ENCODE assay signal across 8 cellular contexts in the genomic region with DNA sequence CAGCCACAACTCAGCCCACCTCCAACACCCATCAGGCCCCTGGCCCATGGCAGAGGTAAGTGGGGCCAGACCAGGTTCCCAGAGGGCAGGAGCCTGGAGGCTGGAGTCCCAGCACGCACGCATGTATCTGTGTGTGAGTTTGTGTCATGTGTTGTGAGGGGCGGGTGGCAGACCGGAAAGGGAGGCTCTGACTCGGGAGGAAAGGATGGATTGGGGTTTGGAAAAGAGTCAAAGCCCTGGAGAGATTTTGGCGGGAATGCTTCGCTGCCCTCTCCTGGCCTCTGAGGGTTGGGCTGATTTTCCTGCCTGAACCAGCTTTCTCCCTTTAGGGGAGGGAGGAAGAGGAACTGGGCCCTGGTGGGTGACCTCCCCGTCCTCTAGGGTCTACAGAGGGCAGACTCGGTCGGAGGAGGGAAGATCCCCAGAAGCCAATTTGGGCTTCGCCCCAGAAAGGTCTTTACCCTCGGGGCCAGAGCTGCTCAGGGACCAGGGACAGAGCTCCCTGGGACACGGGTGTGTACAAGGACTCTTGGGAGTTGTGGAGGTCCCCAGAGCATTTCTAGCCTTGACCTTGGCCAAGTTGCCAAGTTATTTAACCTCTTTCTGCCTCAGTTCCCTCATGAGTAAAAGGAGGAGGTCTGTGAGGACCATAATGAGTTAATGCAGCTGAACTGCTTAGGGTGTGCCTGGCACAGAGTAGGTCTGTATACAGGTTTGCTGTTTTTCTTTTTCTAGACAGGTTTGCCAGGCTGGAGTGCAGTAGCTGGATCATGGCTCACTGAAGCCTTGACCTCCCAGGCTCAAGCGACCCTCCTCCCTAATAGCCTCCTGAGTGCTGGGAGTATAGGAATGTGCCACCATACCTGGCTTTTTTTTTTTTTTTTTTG. TPM values are rescaled to one million over a fixed set of nuclear protein-coding genes. Genes with fewer than 3 reads are reported as not detected.
DNase-seq lines count a peak whose midpoint lies in the region; ATAC-seq lines count a peak whose summit lies in the region.

No MANE protein-coding gene starts in this region.

- H3K9me3 Mint-ChIP-seq in activated CD8-positive, alpha-beta T cell treated with anti-CD3 and anti-CD28 coated beads, Interleukin-2, amount 10 ng/mL, durations not matched to agents 7 days and 5 days (ENCODE audit: insufficient read depth): no peaks in the 10 kb centered on the region

- intact Hi-C loops in left ventricle myocardium superior (cut with micrococcal nuclease): no loop called here

- peak; percentile 21 for ATAC-seq in left ventricle myocardium superior
- no peak for ATAC-seq in GM18517 (IDR thresholded peaks at IDR 0.05; ENCODE audit: unreplicated experiment)
- no peak for ATAC-seq in activated CD8-positive, alpha-beta T cell treated with anti-CD3 and anti-CD28 coated beads, Interleukin-2, amount 10 ng/mL, durations not matched to agents 7 days and 5 days
- ATAC-seq in HG02938 (IDR thresholded peaks at IDR 0.05; ENCODE audit: unreplicated experiment): no peak

- DNase-seq in Caki2 (ENCODE audit: low read depth) (peak; percentile 86), HuH-7 (ENCODE audit: low spot score) (peak; percentile 75), T1000 (lab: John Stamatoyannopoulos, UW) (peak; percentile 85), left ventricle myocardium superior (peak; percentile 50), stromal cell of bone marrow (ENCODE audit: low read depth) (peak; percentile 93)
- DNase-seq in activated CD8-positive, alpha-beta T cell treated with anti-CD3 and anti-CD28 coated beads, Interleukin-2, amount 10 ng/mL, durations not matched to agents 7 days and 5 days: no peak

- H3K4me1 Mint-ChIP-seq in activated CD8-positive, alpha-beta T cell treated with anti-CD3 and anti-CD28 coated beads, Interleukin-2, amount 10 ng/mL, durations not matched to agents 7 days and 5 days (ENCODE audit: low read depth): peaks cover 22% of the 10 kb centered on the region

- H3K27me3 Mint-ChIP-seq in activated CD8-positive, alpha-beta T cell treated with anti-CD3 and anti-CD28 coated beads, Interleukin-2, amount 10 ng/mL, durations not matched to agents 7 days and 5 days (ENCODE audit: low read depth): no peaks in the 10 kb centered on the region

- CTCF ChIA-PET in activated CD8-positive, alpha-beta T cell treated with anti-CD3 and anti-CD28 coated beads, Interleukin-2, amount 10 ng/mL, durations not matched to agents 7 days and 5 days (lab: Charles Lee): interaction anchor here (1.0 to 5.4 kb wide), 5 partner anchors 11 to 76 kb away, joined by 3 to 41 read pairs (median 3); partner anchors contain the start of genes CCDC85B, FIBP and FOSL1

- H3K36me3 Mint-ChIP-seq in activated CD8-positive, alpha-beta T cell treated with anti-CD3 and anti-CD28 coated beads, Interleukin-2, amount 10 ng/mL, durations not matched to agents 7 days and 5 days (ENCODE audit: low read depth): peaks cover 7% of the 10 kb centered on the region

- H3K4me3 Mint-ChIP-seq in activated CD8-positive, alpha-beta T cell treated with anti-CD3 and anti-CD28 coated beads, Interleukin-2, amount 10 ng/mL, durations not matched to agents 7 days and 5 days: no peak overlapping the region

- POLR2A ChIA-PET in activated CD8-positive, alpha-beta T cell treated with anti-CD3 and anti-CD28 coated beads, Interleukin-2, amount 10 ng/mL, durations not matched to agents 7 days and 5 days (lab: Charles Lee): interaction anchor here (1.5 kb wide), 1 partner anchor 11 kb away, joined by 3 read pairs; no protein-coding TSS in a partner anchor

- H3K27ac Mint-ChIP-seq in activated CD8-positive, alpha-beta T cell treated with anti-CD3 and anti-CD28 coated beads, Interleukin-2, amount 10 ng/mL, durations not matched to agents 7 days and 5 days: no peak overlapping the region

- in situ Hi-C loops in Caki2 (cut with HindIII; ENCODE audit: low pct_unique_long_range_greater_than_20kb, low sequenced_read_pairs): no loop called here

RNA-seq across cellular contexts. Expression of gene C11orf68, which starts 6.9 kb away (rescaled TPM):
- total RNA-seq in Caki2 (2014; rRNA removed; shearing (Covaris generic); ENCODE audit: low replicate concordance): 12.7 and 36.3 TPM in 2 replicates
- 35.2 TPM for total RNA-seq in left ventricle myocardium superior
- total RNA-seq in activated CD8-positive, alpha-beta T cell treated with anti-CD3 and anti-CD28 coated beads, Interleukin-2, amount 10 ng/mL, durations not matched to agents 7 days and 5 days: 10 to 100 TPM; 28.4 to 28.5 TPM

RNA-seq across cellular contexts. Expression of gene DRAP1, which starts 7.3 kb away (rescaled TPM):
- total RNA-seq in Caki2 (2014; rRNA removed; shearing (Covaris generic); ENCODE audit: low replicate concordance): 212 and 270 TPM in 2 replicates
- 106 TPM for total RNA-seq in left ventricle myocardium superior
- total RNA-seq in activated CD8-positive, alpha-beta T cell treated with anti-CD3 and anti-CD28 coated beads, Interleukin-2, amount 10 ng/mL, durations not matched to agents 7 days and 5 days: 100 to 1,000 TPM; 219 to 240 TPM

RNA-seq across cellular contexts. Expression of gene FOSL1, which starts 11.7 kb away (rescaled TPM):
- 67.3 and 80.4 TPM in 2 replicates for total RNA-seq in Caki2 (2014; rRNA removed; shearing (Covaris generic); ENCODE audit: low replicate concordance)
- total RNA-seq in left ventricle myocardium superior: 0.32 TPM
- 1 to 10 TPM; 2.3 to 3.8 TPM for total RNA-seq in activated CD8-positive, alpha-beta T cell treated with anti-CD3 and anti-CD28 coated beads, Interleukin-2, amount 10 ng/mL, durations not matched to agents 7 days and 5 days

RNA-seq across cellular contexts. Expression of gene CCDC85B, which starts 21.5 kb away (rescaled TPM):
- total RNA-seq in Caki2 (2014; rRNA removed; shearing (Covaris generic); ENCODE audit: low replicate concordance): 82.6 and 121 TPM in 2 replicates
- 30.0 TPM for total RNA-seq in left ventricle myocardium superior
- 10 to 100 TPM; 82.6 to 84.0 TPM for total RNA-seq in activated CD8-positive, alpha-beta T cell treated with anti-CD3 and anti-CD28 coated beads, Interleukin-2, amount 10 ng/mL, durations not matched to agents 7 days and 5 days

RNA-seq across cellular contexts. Expression of gene FIBP, which starts 23.7 kb away (rescaled TPM):
- total RNA-seq in Caki2 (2014; rRNA removed; shearing (Covaris generic); ENCODE audit: low replicate concordance): 61.1 and 89.5 TPM in 2 replicates
- 44.9 TPM for total RNA-seq in left ventricle myocardium superior
- 10 to 100 TPM; 80.4 to 89.0 TPM for total RNA-seq in activated CD8-positive, alpha-beta T cell treated with anti-CD3 and anti-CD28 coated beads, Interleukin-2, amount 10 ng/mL, durations not matched to agents 7 days and 5 days

Comparison
In these comparisons a context has a peak if more than half of its experiments do, and no peak if none do; other contexts are left out.
1. RNA of gene FOSL1, which starts 11.7 kb away (total RNA-seq): 67.3 to 80.4 TPM in Caki2; 2.3 to 3.8 TPM in activated CD8-positive, alpha-beta T cell treated with anti-CD3 and anti-CD28 coated beads, Interleukin-2, amount 10 ng/mL, durations not matched to agents 7 days and 5 days and 0.32 TPM in left ventricle myocardium superior (single experiment); every median in the first group is over 10 times any median in the second.